Comparison of ENCODE assay signal across 8 cellular contexts in genomic region chr10:72087969-72088878, GRCh38. TPM values are rescaled to one million over a fixed set of nuclear protein-coding genes. Genes with fewer than 3 reads are reported as not detected.
DNase-seq lines count a peak whose midpoint lies in the region; ATAC-seq lines count a peak whose summit lies in the region.

TSS of gene SPOCK2 (minus strand) at chr10:72088551. CDS start at chr10:72088328, 223 bp downstream.

- CTCF ChIA-PET in activated CD8-positive, alpha-beta T cell treated with anti-CD3 and anti-CD28 coated beads, Interleukin-2, amount 10 ng/mL, durations not matched to agents 7 days and 5 days (lab: Charles Lee), result interaction anchor here (0.7 to 3.1 kb wide), 8 partner anchors 9 to 252 kb away, joined by 3 to 14 read pairs (median 4); no protein-coding TSS in a partner anchor

- peaks cover 41% of the 10 kb centered on the region for H3K36me3 Mint-ChIP-seq in activated CD8-positive, alpha-beta T cell treated with anti-CD3 and anti-CD28 coated beads, Interleukin-2, amount 10 ng/mL, durations not matched to agents 7 days and 5 days (ENCODE audit: low read depth)
- peaks cover 36% of the 10 kb centered on the region for H3K36me3 Mint-ChIP-seq in stimulated activated effector memory CD8-positive, alpha-beta T cell treated with anti-CD3 and anti-CD28 coated beads, Interleukin-12 subunit alpha, Interleukin-12 subunit beta, amount 100 ng/mL, for 72 hours

- peaks cover 58% of the 10 kb centered on the region for H3K4me1 Mint-ChIP-seq in activated CD8-positive, alpha-beta T cell treated with anti-CD3 and anti-CD28 coated beads, Interleukin-2, amount 10 ng/mL, durations not matched to agents 7 days and 5 days (ENCODE audit: low read depth)
- H3K4me1 Mint-ChIP-seq in stimulated activated effector memory CD8-positive, alpha-beta T cell treated with anti-CD3 and anti-CD28 coated beads, Interleukin-12 subunit alpha, Interleukin-12 subunit beta, amount 100 ng/mL, for 72 hours, result peaks cover 59% of the 10 kb centered on the region

- ATAC-seq in activated CD8-positive, alpha-beta T cell treated with anti-CD3 and anti-CD28 coated beads, Interleukin-2, amount 10 ng/mL, durations not matched to agents 7 days and 5 days, result peak; percentile 60
- peak; percentile 74 for ATAC-seq in stimulated activated effector memory CD8-positive, alpha-beta T cell treated with anti-CD3 and anti-CD28 coated beads, Interleukin-12 subunit alpha, Interleukin-12 subunit beta, amount 100 ng/mL, for 72 hours
- ATAC-seq in GM21390 (IDR thresholded peaks at IDR 0.05; ENCODE audit: unreplicated experiment), result no peak

- POLR2A ChIA-PET in activated CD8-positive, alpha-beta T cell treated with anti-CD3 and anti-CD28 coated beads, Interleukin-2, amount 10 ng/mL, durations not matched to agents 7 days and 5 days (lab: Charles Lee), result interaction anchor here (0.8 to 3.5 kb wide), 19 partner anchors 9 to 262 kb away, joined by 3 to 51 read pairs (median 4); partner anchors contain the start of genes ANAPC16, ASCC1 and DDIT4

- no peaks in the 10 kb centered on the region for H3K9me3 Mint-ChIP-seq in activated CD8-positive, alpha-beta T cell treated with anti-CD3 and anti-CD28 coated beads, Interleukin-2, amount 10 ng/mL, durations not matched to agents 7 days and 5 days (ENCODE audit: insufficient read depth)
- no peaks in the 10 kb centered on the region for H3K9me3 Mint-ChIP-seq in stimulated activated effector memory CD8-positive, alpha-beta T cell treated with anti-CD3 and anti-CD28 coated beads, Interleukin-12 subunit alpha, Interleukin-12 subunit beta, amount 100 ng/mL, for 72 hours

- no peak for DNase-seq in Jurkat, Clone E6-1 (ENCODE audit: low read depth, low spot score)
- peak; percentile 81 for DNase-seq in activated CD8-positive, alpha-beta T cell treated with anti-CD3 and anti-CD28 coated beads, Interleukin-2, amount 10 ng/mL, durations not matched to agents 7 days and 5 days
- peak; percentile 80 for DNase-seq in effector CD4-positive, alpha-beta T cell
- DNase-seq in mucosa of gallbladder (ENCODE audit: low spot score) (peak; percentile 49), COLO829 (ENCODE audit: low spot score) (no peak), middle frontal gyrus (ENCODE audit: extremely low spot score, low spot score) (no peak)
- peak; percentile 32 to 77 for DNase-seq in stimulated activated effector memory CD8-positive, alpha-beta T cell treated with anti-CD3 and anti-CD28 coated beads, Interleukin-12 subunit alpha, Interleukin-12 subunit beta, amount 100 ng/mL, for 72 hours (ENCODE audit: low spot score in 2 of 2)

- peak within 1 kb of the TSS; percentile 34 for H3K4me3 ChIP-seq in Jurkat, Clone E6-1 (ENCODE audit: low read length)

- H3K27me3 Mint-ChIP-seq in activated CD8-positive, alpha-beta T cell treated with anti-CD3 and anti-CD28 coated beads, Interleukin-2, amount 10 ng/mL, durations not matched to agents 7 days and 5 days (ENCODE audit: low read depth), result no peaks in the 10 kb centered on the region

- peak within 1 kb of the TSS; percentile 99 for H3K27ac Mint-ChIP-seq in activated CD8-positive, alpha-beta T cell treated with anti-CD3 and anti-CD28 coated beads, Interleukin-2, amount 10 ng/mL, durations not matched to agents 7 days and 5 days
- peak within 1 kb of the TSS; percentile 98 for H3K27ac Mint-ChIP-seq in stimulated activated effector memory CD8-positive, alpha-beta T cell treated with anti-CD3 and anti-CD28 coated beads, Interleukin-12 subunit alpha, Interleukin-12 subunit beta, amount 100 ng/mL, for 72 hours

- H3K4me3 Mint-ChIP-seq in activated CD8-positive, alpha-beta T cell treated with anti-CD3 and anti-CD28 coated beads, Interleukin-2, amount 10 ng/mL, durations not matched to agents 7 days and 5 days, result peak within 1 kb of the TSS; percentile 97
- H3K4me3 Mint-ChIP-seq in stimulated activated effector memory CD8-positive, alpha-beta T cell treated with anti-CD3 and anti-CD28 coated beads, Interleukin-12 subunit alpha, Interleukin-12 subunit beta, amount 100 ng/mL, for 72 hours, result peak within 1 kb of the TSS; percentile 97

RNA-seq across cellular contexts. Expression of gene SPOCK2, which starts in this region (rescaled TPM):
- polyA plus RNA-seq in Jurkat, Clone E6-1 (2012; ENCODE audit: insufficient read depth, insufficient read length), result 1.2 TPM
- total RNA-seq in activated CD8-positive, alpha-beta T cell treated with anti-CD3 and anti-CD28 coated beads, Interleukin-2, amount 10 ng/mL, durations not matched to agents 7 days and 5 days, result 100 to 1,000 TPM; 261 to 268 TPM
- total RNA-seq in mucosa of gallbladder, result 250 TPM

Comparison
In these comparisons a context has a peak if more than half of its experiments do, and no peak if none do; other contexts are left out.
1. DNase-seq: peak in activated CD8-positive, alpha-beta T cell treated with anti-CD3 and anti-CD28 coated beads, Interleukin-2, amount 10 ng/mL, durations not matched to agents 7 days and 5 days (single experiment), effector CD4-positive, alpha-beta T cell (single experiment), mucosa of gallbladder (single experiment) and stimulated activated effector memory CD8-positive, alpha-beta T cell treated with anti-CD3 and anti-CD28 coated beads, Interleukin-12 subunit alpha, Interleukin-12 subunit beta, amount 100 ng/mL, for 72 hours (2 of 2); none in Jurkat, Clone E6-1 (single experiment), COLO829 (single experiment) and middle frontal gyrus (single experiment).